ENCODE assay signal across 26 cellular contexts in genomic region chr13:32983058-32983457, GRCh38. TPM values are rescaled to one million over a fixed set of nuclear protein-coding genes. Genes with fewer than 3 reads are reported as not detected.
"Had no signal": no experiment of that assay in that cellular context is flagged by ENCODE, and none has a peak within 500 bp of the region (broad histone marks: within the 10 kb centered on the region; RNA-seq: fewer than 3 reads in every experiment).

No MANE protein-coding gene starts in this region.

- DNase-seq: dermis blood vessel endothelial cell; dorsolateral prefrontal cortex; effector CD4-positive, alpha-beta T cell; effector memory CD4-positive, alpha-beta T cell; erythroblast; esophagus squamous epithelium; foreskin fibroblast; foreskin melanocyte; gastrocnemius medialis; glutamatergic neuron; head of caudate nucleus; heart right ventricle; hippocampal formation; islet precursor cell; left cardiac atrium; left lung; left ventricle myocardium superior; lower lobe of right lung; mesenchymal stem cell; mucosa of descending colon; naive B cell had no signal

- H3K36me3 ChIP-seq: esophagus squamous epithelium, gastrocnemius medialis, heart right ventricle, left lung, lower lobe of right lung had no signal

- H3K9me3 ChIP-seq: esophagus squamous epithelium, gastrocnemius medialis, mucosa of descending colon had no signal

- H3K27ac ChIP-seq: coronary artery, dorsolateral prefrontal cortex, epithelial cell of prostate, esophagus squamous epithelium, gastrocnemius medialis, heart right ventricle, left lung, lower lobe of right lung had no signal

- H3K4me3 ChIP-seq: coronary artery, dorsolateral prefrontal cortex, esophagus squamous epithelium, gastrocnemius medialis, heart right ventricle, left lung, lower lobe of right lung, mucosa of descending colon had no signal

- H3K27me3 ChIP-seq: dorsolateral prefrontal cortex, esophagus squamous epithelium, gastrocnemius medialis, heart right ventricle, left lung had no signal

- FAIRE-seq: colon had no signal

- ATAC-seq: esophagus mucosa, gastrocnemius medialis, heart right ventricle, left cardiac atrium, left lung, left ventricle myocardium superior, lower lobe of right lung, mucosa of descending colon had no signal

- H3K4me1 ChIP-seq: esophagus squamous epithelium, gastrocnemius medialis, left lung, lower lobe of right lung had no signal

RNA-seq across cellular contexts. Expression of gene KL, which starts 33.2 kb away (rescaled TPM):
- total RNA-seq: myocyte had no signal
